18 cellular contexts compared by ENCODE assay signal in the genomic region with DNA sequence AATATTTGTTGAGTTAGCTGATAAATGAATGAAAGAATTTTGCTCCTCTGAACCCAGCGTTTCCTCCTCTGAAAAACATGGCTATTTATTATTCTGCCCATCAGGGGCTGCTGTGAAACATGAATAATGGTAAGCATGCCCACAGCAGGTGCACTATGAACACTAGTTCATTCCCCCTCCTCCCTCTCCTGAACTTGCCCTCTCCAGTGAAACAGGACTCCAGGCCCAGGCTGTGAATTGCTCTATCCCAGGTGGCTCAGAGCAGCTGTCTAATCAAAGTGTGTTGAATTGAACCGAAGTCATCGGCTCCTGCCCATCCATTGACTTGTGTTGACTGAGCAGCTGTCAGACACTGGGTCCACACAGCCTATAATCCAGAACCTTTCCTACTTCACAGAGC.
DNase-seq lines count a peak whose midpoint lies in the region; ATAC-seq and TF ChIP-seq lines count a peak whose summit lies in the region.
"Had no signal": no experiment of that assay in that cellular context is flagged by ENCODE, and none has a peak within 500 bp of the region (broad histone marks: within the 10 kb centered on the region; RNA-seq: fewer than 3 reads in every experiment).

No MANE protein-coding gene starts in this region.

- peaks cover 10% of the 10 kb centered on the region for H3K27me3 Mint-ChIP-seq in endodermal cell (ENCODE audit: insufficient read depth)
- peaks cover 50% of the 10 kb centered on the region for H3K27me3 Mint-ChIP-seq in CD8-positive, alpha-beta T cell (ENCODE audit: low read depth)

- H3K4me1 ChIP-seq in endodermal cell (ENCODE audit: control insufficient read depth, insufficient read depth, low read length) (peaks cover 3% of the 10 kb centered on the region), thyroid gland (no peaks in the 10 kb centered on the region)
- H3K4me1 ChIP-seq in CD8-positive, alpha-beta T cell (ENCODE audit: insufficient read depth, low read length), result no peaks in the 10 kb centered on the region
- H3K4me1 ChIP-seq: colonic mucosa had no signal

- H3K27me3 ChIP-seq in endodermal cell (ENCODE audit: control insufficient read depth, insufficient read depth, low read length, poor library complexity, severe bottlenecking), result no peaks in the 10 kb centered on the region
- no peaks in the 10 kb centered on the region for H3K27me3 ChIP-seq in CD8-positive, alpha-beta T cell (ENCODE audit: insufficient read depth, low read length)
- no peaks in the 10 kb centered on the region for H3K27me3 ChIP-seq in thyroid gland
- H3K27me3 ChIP-seq: colonic mucosa had no signal

- H3K9me3 ChIP-seq in endodermal cell (ENCODE audit: control insufficient read depth, low read length) (peaks cover 6% of the 10 kb centered on the region), thyroid gland (no peaks in the 10 kb centered on the region)
- H3K9me3 ChIP-seq in CD8-positive, alpha-beta T cell (ENCODE audit: low read length), result no peaks in the 10 kb centered on the region
- H3K9me3 ChIP-seq: colonic mucosa, thoracic aorta had no signal

- ATAC-seq in HG02759 (IDR thresholded peaks at IDR 0.05; ENCODE audit: unreplicated experiment) (no peak), HG02642 (IDR thresholded peaks at IDR 0.05; ENCODE audit: poor library complexity, unreplicated experiment) (no peak)
- no peak for ATAC-seq in CD8-positive, alpha-beta T cell
- ATAC-seq: HCT116 had no signal

- H3K4me1 Mint-ChIP-seq in endodermal cell, result peaks cover 14% of the 10 kb centered on the region
- H3K4me1 Mint-ChIP-seq in CD8-positive, alpha-beta T cell (ENCODE audit: low read depth), result no peaks in the 10 kb centered on the region
- H3K4me1 Mint-ChIP-seq: CD4-positive, alpha-beta memory T cell had no signal

- peak overlapping the region; percentile 78 for H3K27ac ChIP-seq in endodermal cell (ENCODE audit: low read depth, low read length)
- no peak overlapping the region for H3K27ac ChIP-seq in CD8-positive, alpha-beta T cell (ENCODE audit: low read depth, low read length)
- no peak overlapping the region for H3K27ac ChIP-seq in thyroid gland
- H3K27ac ChIP-seq: 22Rv1, colonic mucosa, thoracic aorta had no signal

- TF ChIP-seq CTCF in endodermal cell (conservative IDR thresholded peaks at IDR 0.05), result no peak
- TF ChIP-seq CTCF in CD8-positive, alpha-beta T cell (IDR thresholded peaks at IDR 0.05), result no peak
- TF ChIP-seq CTCF in thyroid gland (IDR thresholded peaks at IDR 0.05), result no peak

- peaks cover 12% of the 10 kb centered on the region for H3K9me3 Mint-ChIP-seq in endodermal cell
- no peaks in the 10 kb centered on the region for H3K9me3 Mint-ChIP-seq in CD8-positive, alpha-beta T cell
- H3K9me3 Mint-ChIP-seq: activated T-cell treated with anti-CD3 and anti-CD28 coated beads, Interleukin-2, amount 50 U/mL, for 24 hours; T-helper 1 cell treated with Interleukin-12 subunit alpha and Interleukin-12 subunit beta and Interleukin-4 antibody, amounts not matched to agents 30 μg/mL and 1 μg/mL, for 36 hours had no signal

- WGBS in endodermal cell (ENCODE audit: insufficient coverage in 1 of 2, insufficient read length in 1 of 2), 2 experiments, result 61 to 76% methylated on average over 3 of the region's 3 CpGs
- WGBS in thyroid gland, 2 donors, result 40 to 50% methylated on average over 3 of the region's 3 CpGs

- H3K27ac Mint-ChIP-seq in endodermal cell, result no peak overlapping the region
- H3K27ac Mint-ChIP-seq in CD8-positive, alpha-beta T cell, result no peak overlapping the region
- H3K27ac Mint-ChIP-seq: activated T-cell treated with anti-CD3 and anti-CD28 coated beads, Interleukin-2, amount 50 U/mL, for 24 hours; CD4-positive, alpha-beta memory T cell; T-helper 1 cell treated with Interleukin-12 subunit alpha and Interleukin-12 subunit beta and Interleukin-4 antibody, amounts not matched to agents 30 μg/mL and 1 μg/mL, for 36 hours had no signal

- no peak overlapping the region for H3K4me3 Mint-ChIP-seq in endodermal cell
- H3K4me3 Mint-ChIP-seq in CD8-positive, alpha-beta T cell, result no peak overlapping the region
- H3K4me3 Mint-ChIP-seq: activated T-cell treated with anti-CD3 and anti-CD28 coated beads, Interleukin-2, amount 50 U/mL, for 24 hours; CD4-positive, alpha-beta memory T cell; T-helper 1 cell treated with Interleukin-12 subunit alpha and Interleukin-12 subunit beta and Interleukin-4 antibody, amounts not matched to agents 30 μg/mL and 1 μg/mL, for 36 hours had no signal

- H3K4me3 ChIP-seq in endodermal cell (ENCODE audit: low read length), result no peak overlapping the region
- no peak overlapping the region for H3K4me3 ChIP-seq in CD8-positive, alpha-beta T cell (ENCODE audit: low read depth, low read length)
- H3K4me3 ChIP-seq in thyroid gland (replicated peaks in 1 of 3), result no peak overlapping the region
- H3K4me3 ChIP-seq: colonic mucosa, thoracic aorta had no signal

- no peaks in the 10 kb centered on the region for H3K36me3 Mint-ChIP-seq in endodermal cell (ENCODE audit: low read depth)
- no peaks in the 10 kb centered on the region for H3K36me3 Mint-ChIP-seq in CD8-positive, alpha-beta T cell
- H3K36me3 Mint-ChIP-seq: CD4-positive, alpha-beta memory T cell had no signal

- POLR2A ChIA-PET in CD8-positive, alpha-beta T cell (lab: Charles Lee), result no interaction called here

- H3K36me3 ChIP-seq in endodermal cell (ENCODE audit: control insufficient read depth, insufficient read depth, low read length), result no peaks in the 10 kb centered on the region
- H3K36me3 ChIP-seq in CD8-positive, alpha-beta T cell (ENCODE audit: insufficient read depth, low read length), result no peaks in the 10 kb centered on the region
- H3K36me3 ChIP-seq in thyroid gland, result no peaks in the 10 kb centered on the region
- H3K36me3 ChIP-seq: colonic mucosa, thoracic aorta had no signal

- H3K9ac ChIP-seq in endodermal cell (ENCODE audit: extremely low read depth, low read length, poor library complexity, severe bottlenecking), result no peak overlapping the region

- intact Hi-C loops in CD8-positive, alpha-beta T cell (cut with DNase I, micrococcal nuclease), result no loop called here
- intact Hi-C loops in thyroid gland (cut with DNase I), result no loop called here

- DNase-seq in NCI-H82 (lab: John Stamatoyannopoulos, UW), result peak; percentile 34
- DNase-seq in NCI-H82 treated with DMSO at 0.1 percent for 48 hours (lab: John Stamatoyannopoulos, UW; ENCODE audit: unreplicated experiment), result no peak
- DNase-seq in NCI-H2227 treated with DMSO at 0.1 percent for 48 hours (lab: John Stamatoyannopoulos, UW), result peak; percentile 44
- peak; percentile 46 for DNase-seq in endodermal cell
- no peak for DNase-seq in CD8-positive, alpha-beta T cell
- no peak for DNase-seq in thyroid gland
- DNase-seq: activated CD4-positive, alpha-beta T cell treated with anti-CD3 and anti-CD28 coated beads for 4 hours; activated T-cell treated with anti-CD3 and anti-CD28 coated beads, Interleukin-2, amount 50 U/mL, for 24 hours; amygdala; CD4-positive, alpha-beta memory T cell; colonic mucosa; stimulated activated CD4-positive, alpha-beta T cell treated with anti-CD3 and anti-CD28 coated beads, Interleukin-12 subunit alpha, Interleukin-12 subunit beta, amount 100 ng/mL, for 4 hours had no signal

- CTCF ChIA-PET in CD8-positive, alpha-beta T cell (lab: Charles Lee), result no interaction called here

- TF ChIP-seq POLR2A in thyroid gland (IDR thresholded peaks at IDR 0.05), result no peak

Comparison
In these comparisons a context has a peak if more than half of its experiments do, and no peak if none do; other contexts are left out.
1. DNase-seq: peak in NCI-H82 (single experiment), NCI-H2227 treated with DMSO at 0.1 percent for 48 hours (single experiment) and endodermal cell (single experiment); none in NCI-H82 treated with DMSO at 0.1 percent for 48 hours (single experiment), CD8-positive, alpha-beta T cell (0 of 7) and thyroid gland (0 of 2).